ENCODE assay signal across 10 cellular contexts in the genomic region with DNA sequence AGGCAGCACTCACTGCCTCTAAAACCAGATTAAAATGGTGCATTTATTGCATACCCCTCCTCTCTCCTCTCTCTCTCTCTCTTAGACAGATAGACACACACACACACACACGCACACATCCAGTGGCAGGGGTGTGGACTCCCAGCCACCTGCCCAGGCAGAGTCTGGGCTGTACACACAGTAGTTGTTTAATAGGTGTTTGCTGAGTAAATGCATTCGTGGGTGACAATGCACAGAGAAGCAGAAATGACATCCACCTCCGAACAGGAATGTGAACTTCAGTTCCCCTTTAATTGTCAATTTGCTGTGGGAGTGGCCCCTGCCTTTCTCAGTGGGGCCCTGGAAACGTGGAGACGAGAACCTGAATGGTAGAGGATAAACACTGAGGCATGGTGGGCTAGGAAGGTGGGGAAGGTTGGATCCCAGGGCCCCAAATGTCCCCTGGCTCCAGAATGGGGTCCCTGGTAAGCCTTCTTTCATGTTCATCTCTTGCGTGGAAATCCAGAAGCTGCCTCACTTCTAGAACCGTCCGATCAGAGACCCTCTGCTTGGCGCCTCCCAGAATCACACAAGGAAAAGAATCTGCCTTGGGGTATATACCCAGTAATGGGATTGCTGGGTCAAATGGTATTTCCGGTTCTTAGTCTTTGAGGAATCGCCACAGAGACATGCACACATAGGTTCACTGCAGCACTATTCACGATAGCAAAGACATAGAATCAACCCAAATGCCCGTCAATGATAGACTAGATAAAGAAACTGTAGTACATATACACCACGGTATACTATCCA. TPM values are rescaled to one million over a fixed set of nuclear protein-coding genes. Genes with fewer than 3 reads are reported as not detected.
DNase-seq lines count a peak whose midpoint lies in the region; ATAC-seq and TF ChIP-seq lines count a peak whose summit lies in the region.
"Had no signal": no experiment of that assay in that cellular context is flagged by ENCODE, and none has a peak within 500 bp of the region (broad histone marks: within the 10 kb centered on the region; RNA-seq: fewer than 3 reads in every experiment).

No MANE protein-coding gene starts in this region.

- H3K27me3 ChIP-seq in PC-9 (ENCODE audit: insufficient read depth, low read depth), result no peaks in the 10 kb centered on the region

- no peak for ATAC-seq in stimulated activated naive CD8-positive, alpha-beta T cell treated with anti-CD3 and anti-CD28 coated beads, Interleukin-15, Interleukin-2, amounts not matched to agents 100 U/mL and 50 U/mL, for 24 hours
- ATAC-seq in GM21723 (IDR thresholded peaks at IDR 0.05; ENCODE audit: unreplicated experiment) (no peak), GM21423 (IDR thresholded peaks at IDR 0.05; ENCODE audit: unreplicated experiment) (no peak)

- BruUV-seq in PC-9 (replicated peaks; lab: Mats Ljungman, UMichigan), result no TSS peak

- H3K9me3 Mint-ChIP-seq in stimulated activated naive CD8-positive, alpha-beta T cell treated with anti-CD3 and anti-CD28 coated beads, Interleukin-15, Interleukin-2, amounts not matched to agents 100 ng/mL and 50 ng/mL, for 24 hours, result no peaks in the 10 kb centered on the region
- H3K9me3 Mint-ChIP-seq in immature natural killer cell, result no peaks in the 10 kb centered on the region

- CTCF ChIA-PET in PC-9 (lab: Charles Lee), result no interaction called here

- no peaks in the 10 kb centered on the region for H3K79me2 ChIP-seq in PC-9 (ENCODE audit: low read depth)

- peak overlapping the region; percentile 96 for H3K27ac Mint-ChIP-seq in stimulated activated naive CD8-positive, alpha-beta T cell treated with anti-CD3 and anti-CD28 coated beads, Interleukin-15, Interleukin-2, amounts not matched to agents 100 ng/mL and 50 ng/mL, for 24 hours
- H3K27ac Mint-ChIP-seq in immature natural killer cell, result peak overlapping the region; percentile 8 to 94 (median 90)

- H3K9me3 ChIP-seq in PC-9 (ENCODE audit: insufficient read depth, low read depth), result no peaks in the 10 kb centered on the region

- H3K4me1 Mint-ChIP-seq in stimulated activated naive CD8-positive, alpha-beta T cell treated with anti-CD3 and anti-CD28 coated beads, Interleukin-15, Interleukin-2, amounts not matched to agents 100 ng/mL and 50 ng/mL, for 24 hours (ENCODE audit: low read depth), result peaks cover 65% of the 10 kb centered on the region
- H3K4me1 Mint-ChIP-seq in immature natural killer cell, result peaks cover 27 to 34% of the 10 kb centered on the region in 2 donors

- peak overlapping the region; percentile 98 for H3K27ac ChIP-seq in PC-9

- no peaks in the 10 kb centered on the region for H3K36me3 Mint-ChIP-seq in stimulated activated naive CD8-positive, alpha-beta T cell treated with anti-CD3 and anti-CD28 coated beads, Interleukin-15, Interleukin-2, amounts not matched to agents 100 ng/mL and 50 ng/mL, for 24 hours (ENCODE audit: low read depth)
- H3K36me3 Mint-ChIP-seq in immature natural killer cell, result no peaks in the 10 kb centered on the region

- no peaks in the 10 kb centered on the region for H3K27me3 Mint-ChIP-seq in stimulated activated naive CD8-positive, alpha-beta T cell treated with anti-CD3 and anti-CD28 coated beads, Interleukin-15, Interleukin-2, amounts not matched to agents 100 ng/mL and 50 ng/mL, for 24 hours
- H3K27me3 Mint-ChIP-seq in immature natural killer cell (ENCODE audit: low read depth in 3 of 3), result peaks cover 0 to 9% (median 8%) of the 10 kb centered on the region in 3 donors

- no peaks in the 10 kb centered on the region for H3K9me2 ChIP-seq in PC-9 (ENCODE audit: insufficient read depth)

- no peak overlapping the region for H3K4me3 ChIP-seq in PC-9

- H3K4me1 ChIP-seq in PC-9 (replicated peaks; ENCODE audit: insufficient read depth), result peaks cover 49% of the 10 kb centered on the region

- peaks cover 48% of the 10 kb centered on the region for H3F3A ChIP-seq in PC-9 (ENCODE audit: insufficient read depth, low read depth)

- no peak for TF ChIP-seq CTCF in PC-9 (conservative IDR thresholded peaks at IDR 0.05)

- H2AFZ ChIP-seq in PC-9, result no peak overlapping the region

- intact Hi-C loops in PC-9 (cut with micrococcal nuclease; ENCODE audit: unreplicated experiment), result no loop called here

- POLR2A ChIA-PET in PC-9 (lab: Charles Lee; ENCODE audit: unreplicated experiment), result no interaction called here

- no peaks in the 10 kb centered on the region for H4K20me1 ChIP-seq in PC-9 (ENCODE audit: insufficient read depth)

- no peaks in the 10 kb centered on the region for H3K36me3 ChIP-seq in PC-9 (ENCODE audit: low read depth)

- peak overlapping the region; percentile 89 for H3K4me2 ChIP-seq in PC-9

- DNase-seq in stimulated activated naive CD8-positive, alpha-beta T cell treated with anti-CD3 and anti-CD28 coated beads, Interleukin-15, Interleukin-2, amounts not matched to agents 100 U/mL and 50 U/mL, for 24 hours, result no peak
- DNase-seq in PC-9 (no peak), immature natural killer cell (no peak), NCI-H187 treated with DMSO at 0.1 percent for 48 hours (lab: John Stamatoyannopoulos, UW) (no peak), hippocampal formation (lab: John Stamatoyannopoulos, UW) (no peak)
- DNase-seq: DMS 273 treated with DMSO at 0.1 percent for 48 hours, foreskin fibroblast had no signal

- peak overlapping the region; percentile 81 for H3K4me3 Mint-ChIP-seq in stimulated activated naive CD8-positive, alpha-beta T cell treated with anti-CD3 and anti-CD28 coated beads, Interleukin-15, Interleukin-2, amounts not matched to agents 100 ng/mL and 50 ng/mL, for 24 hours
- peak overlapping the region; percentile 82 to 91 (median 89) for H3K4me3 Mint-ChIP-seq in immature natural killer cell

RNA-seq across cellular contexts. Expression of a gene that starts 58.5 kb away (rescaled TPM):
- not detected in 2 replicates for total RNA-seq in PC-9 (2021)
- under 1 TPM; 0.58 to 0.77 (median 0.71) TPM for polyA plus RNA-seq in immature natural killer cell
